ENCODE assay signal across 13 cellular contexts in the genomic region with DNA sequence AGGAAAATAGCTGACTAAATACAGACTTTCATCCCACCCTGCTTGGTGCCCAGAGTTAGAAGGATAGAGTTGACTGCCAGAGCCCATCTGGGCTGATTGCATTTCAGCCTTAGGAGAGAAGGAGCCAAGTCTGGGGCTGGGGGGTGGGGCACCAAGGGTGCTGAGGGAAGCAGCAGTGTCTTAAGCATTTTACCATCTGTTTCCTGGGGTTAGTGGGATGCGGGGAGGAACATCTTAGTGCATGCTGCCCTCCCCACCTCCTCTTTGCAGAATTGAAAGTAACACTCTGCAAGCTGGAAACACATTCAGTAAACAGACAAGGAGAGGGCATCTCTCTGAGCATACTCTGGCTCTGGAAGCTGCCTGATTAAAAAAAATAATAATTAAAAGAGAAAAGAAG. TPM values are rescaled to one million over a fixed set of nuclear protein-coding genes. Genes with fewer than 3 reads are reported as not detected.
A peak's percentile ranks its signal among the peaks of the same experiment; 100 is the strongest.
DNase-seq lines count a peak whose midpoint lies in the region; ATAC-seq and TF ChIP-seq lines count a peak whose summit lies in the region.
"Had no signal": no experiment of that assay in that cellular context is flagged by ENCODE, and none has a peak within 500 bp of the region (broad histone marks: within the 10 kb centered on the region; RNA-seq: fewer than 3 reads in every experiment).

No MANE protein-coding gene starts in this region.

- H3K4me1 ChIP-seq in GM23248 (ENCODE audit: insufficient read depth) (0 out of 2 replicates have a peak, but pooled peaks cover 4% of the 10 kb centered on the region), esophagus muscularis mucosa (peaks cover 29 to 42% (median 35%) of the 10 kb centered on the region in 4 donors)

- DNase-seq in Right ventricle myocardium superior (no peak), cardiac septum (ENCODE audit: low spot score) (no peak), NOMO-1 treated with dmso at 0.1 percent for 144 hours (lab: John Stamatoyannopoulos, UW; ENCODE audit: unreplicated experiment) (peak; percentile 83), fibroblast of villous mesenchyme (ENCODE audit: low read depth) (peak; percentile 55), GM23248 (no peak), inferior parietal cortex (ENCODE audit: extremely low spot score) (no peak), esophagus muscularis mucosa (ENCODE audit: extremely low spot score) (no peak)
- no peak for DNase-seq in activated CD8-positive, alpha-beta memory T cell treated with anti-CD3 and anti-CD28 coated beads, Interleukin-2, amount 50 U/mL, for 48 hours
- DNase-seq: NCI-H510A treated with DMSO at 0.1 percent for 48 hours had no signal

- no peaks in the 10 kb centered on the region for H3K9me2 ChIP-seq in GM23248 (ENCODE audit: insufficient read depth)

- TF ChIP-seq CTCF in fibroblast of villous mesenchyme (IDR thresholded peaks at IDR 0.05; ENCODE audit: insufficient read depth, low read depth, low read length) (no peak), esophagus muscularis mucosa (IDR thresholded peaks at IDR 0.05) (no peak)

- ATAC-seq in Right ventricle myocardium superior (ENCODE audit: poor library complexity): peak; percentile 44

- H3K4me2 ChIP-seq in GM23248 (ENCODE audit: unreplicated experiment): no peak overlapping the region

- H3K27me3 ChIP-seq in GM23248 (replicated peaks; ENCODE audit: insufficient read depth): no peaks in the 10 kb centered on the region; the same call in 1 of the 2 replicates
- H3K27me3 ChIP-seq in esophagus muscularis mucosa: peaks cover 0 to 8% (median 0%) of the 10 kb centered on the region in 4 donors
- H3K27me3 ChIP-seq: ascending aorta had no signal

- no peaks in the 10 kb centered on the region for H3K9me3 ChIP-seq in GM23248 (ENCODE audit: low read depth)
- no peaks in the 10 kb centered on the region for H3K9me3 ChIP-seq in esophagus muscularis mucosa
- H3K9me3 ChIP-seq: ascending aorta, thoracic aorta had no signal

- no peak for TF ChIP-seq POLR2A in esophagus muscularis mucosa (IDR thresholded peaks at IDR 0.05; ENCODE audit: low read depth)

- no peaks in the 10 kb centered on the region for H3F3A ChIP-seq in GM23248 (ENCODE audit: insufficient read depth)

- no peak for TF ChIP-seq EP300 in esophagus muscularis mucosa (IDR thresholded peaks at IDR 0.05)

- in situ Hi-C loops in GM23248 (cut with MboI): no loop called here

- H3K4me3 ChIP-seq in fibroblast of villous mesenchyme (ENCODE audit: low read depth, low read length): no peak overlapping the region
- H3K4me3 ChIP-seq in GM23248: no peak overlapping the region
- no peak overlapping the region for H3K4me3 ChIP-seq in esophagus muscularis mucosa
- H3K4me3 ChIP-seq: ascending aorta, thoracic aorta had no signal

- H4K20me1 ChIP-seq in GM23248 (ENCODE audit: insufficient read depth): no peaks in the 10 kb centered on the region

- intact Hi-C loops in Right ventricle myocardium superior (cut with DNase I): no loop called here
- intact Hi-C loops in cardiac septum (cut with DNase I): loop anchor here (10.0 kb wide), 1 partner anchor 67 kb away; no protein-coding TSS in a partner anchor
- intact Hi-C loops in esophagus muscularis mucosa (cut with DNase I): no loop called here

- no peaks in the 10 kb centered on the region for H3K36me3 ChIP-seq in GM23248 (ENCODE audit: low read depth)
- H3K36me3 ChIP-seq in esophagus muscularis mucosa: no peaks in the 10 kb centered on the region
- H3K36me3 ChIP-seq: ascending aorta, thoracic aorta had no signal

- no peak overlapping the region for H2AFZ ChIP-seq in GM23248

- H3K27ac ChIP-seq in GM23248 (no peak overlapping the region), esophagus muscularis mucosa (replicated peaks in 1 of 4) (no peak overlapping the region)
- H3K27ac ChIP-seq: ascending aorta, thoracic aorta had no signal

- WGBS in GM23248 (ENCODE audit: low coverage in 1 of 2, low lambda C conversion rate in 2 of 2, missing lambda C conversion rate in 2 of 2), 2 experiments: 0 to 7% methylated on average over 1 of the region's 1 CpG
- WGBS in esophagus muscularis mucosa: 43% methylated on average over 1 of the region's 1 CpG

- H3K9ac ChIP-seq in GM23248: no peak overlapping the region

- H3K79me2 ChIP-seq in GM23248 (ENCODE audit: insufficient read depth): no peaks in the 10 kb centered on the region

RNA-seq across cellular contexts. Expression of gene ARL5C, which starts 1.5 kb away (rescaled TPM):
- total RNA-seq in Right ventricle myocardium superior (not detected), cardiac septum (not detected), fibroblast of villous mesenchyme (not detected in 2 replicates), esophagus muscularis mucosa (1 to 10 TPM in 1 of 4 donors, not detected in 3; 1.7 TPM)
- total RNA-seq in GM23248 (2014; rRNA removed; shearing (Covaris generic)): not detected in 2 replicates
- not detected in 2 replicates for polyA plus RNA-seq in GM23248 (2016; fragmentation: Nextera tagmentation; extraction: Ambion mirVana)
- total RNA-seq: ascending aorta; T-helper 2 cell treated with Interferon-gamma antibody and Interleukin-4, amounts not matched to agents 100 ng/mL and 5 ng/mL, for 36 hours had no signal
- polyA plus RNA-seq: IgD-negative memory B cell had no signal

RNA-seq across cellular contexts. Expression of gene PLXDC1, which starts 16.1 kb away (rescaled TPM):
- 14.1 TPM for total RNA-seq in Right ventricle myocardium superior
- total RNA-seq in cardiac septum: 21.4 TPM
- total RNA-seq in fibroblast of villous mesenchyme: 0.43 and 0.64 TPM in 2 replicates
- not detected in 2 replicates for total RNA-seq in GM23248 (2014; rRNA removed; shearing (Covaris generic))
- polyA plus RNA-seq in GM23248 (2016; fragmentation: Nextera tagmentation; extraction: Ambion mirVana): 0.24 and 0.71 TPM in 2 replicates
- total RNA-seq in esophagus muscularis mucosa: 10 to 100 TPM in 2 of 4 donors, 1 to 10 TPM in 2; 7.5 to 17.0 (median 11.0) TPM
- polyA plus RNA-seq: IgD-negative memory B cell had no signal

RNA-seq across cellular contexts. Expression of gene CACNB1, which starts 30.0 kb away (rescaled TPM):
- 4.6 TPM for total RNA-seq in Right ventricle myocardium superior
- 11.8 TPM for total RNA-seq in cardiac septum
- 7.7 and 7.8 TPM in 2 replicates for total RNA-seq in fibroblast of villous mesenchyme
- total RNA-seq in GM23248 (2014; rRNA removed; shearing (Covaris generic)): 6.6 and 8.1 TPM in 2 replicates
- polyA plus RNA-seq in GM23248 (2016; fragmentation: Nextera tagmentation; extraction: Ambion mirVana): 6.0 and 7.1 TPM in 2 replicates
- total RNA-seq in esophagus muscularis mucosa: 1 to 10 TPM; 3.1 to 8.0 (median 5.4) TPM

RNA-seq across cellular contexts. Expression of gene RPL19, which starts 32.6 kb away (rescaled TPM):
- total RNA-seq in Right ventricle myocardium superior (934 TPM), cardiac septum (753 TPM), fibroblast of villous mesenchyme (1,210 and 1,346 TPM in 2 replicates), esophagus muscularis mucosa (1,000 to 10,000 TPM; 1,760 to 2,905 (median 2,361) TPM)
- total RNA-seq in GM23248 (2014; rRNA removed; shearing (Covaris generic)): 1,500 and 1,636 TPM in 2 replicates
- 892 and 903 TPM in 2 replicates for polyA plus RNA-seq in GM23248 (2016; fragmentation: Nextera tagmentation; extraction: Ambion mirVana)

RNA-seq across cellular contexts. Expression of gene STAC2, which starts 58.3 kb away (rescaled TPM):
- total RNA-seq in Right ventricle myocardium superior (1.4 TPM), cardiac septum (0.67 TPM), fibroblast of villous mesenchyme (under 0.01 TPM in 1 of 2 replicates, not detected in the other), esophagus muscularis mucosa (under 1 TPM in 2 of 4 donors, not detected in 2; 0.17 to 0.29 TPM)
- total RNA-seq in GM23248 (2014; rRNA removed; shearing (Covaris generic)): not detected in 2 replicates
- 0.05 TPM in 1 of 2 replicates, not detected in the other for polyA plus RNA-seq in GM23248 (2016; fragmentation: Nextera tagmentation; extraction: Ambion mirVana)
- total RNA-seq: T-helper 2 cell treated with Interferon-gamma antibody and Interleukin-4, amounts not matched to agents 100 ng/mL and 5 ng/mL, for 36 hours had no signal
- polyA plus RNA-seq: IgD-negative memory B cell had no signal

Comparison
In these comparisons a context has a peak if more than half of its experiments do, and no peak if none do; other contexts are left out.
1. DNase-seq: peak in NOMO-1 treated with dmso at 0.1 percent for 144 hours (single experiment) and fibroblast of villous mesenchyme (single experiment); none in Right ventricle myocardium superior (single experiment), cardiac septum (single experiment), GM23248 (single experiment), inferior parietal cortex (single experiment), activated CD8-positive, alpha-beta memory T cell treated with anti-CD3 and anti-CD28 coated beads, Interleukin-2, amount 50 U/mL, for 48 hours (single experiment) and esophagus muscularis mucosa (single experiment).